In the genomic region with DNA sequence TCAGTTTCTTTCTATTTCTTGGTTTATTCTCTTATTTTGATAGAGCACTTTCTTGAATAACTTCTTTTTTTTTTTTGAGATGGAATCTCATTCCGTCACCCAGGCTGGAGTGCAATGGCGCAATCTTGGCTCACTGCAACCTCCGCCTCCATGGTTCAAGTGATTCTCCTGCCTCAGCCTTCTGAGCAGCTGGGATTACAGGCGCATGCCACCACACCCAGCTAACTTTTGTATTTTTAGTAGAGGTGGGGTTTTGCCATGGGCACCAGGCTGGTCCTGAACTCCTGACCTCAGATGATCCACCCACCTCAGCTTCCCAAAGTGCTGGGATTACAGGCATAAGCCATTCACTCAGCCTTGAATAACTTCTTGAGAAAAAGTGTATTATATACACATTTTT, we compare ENCODE assay signal across 11 cellular contexts. TPM values are rescaled to one million over a fixed set of nuclear protein-coding genes. Genes with fewer than 3 reads are reported as not detected.
DNase-seq lines count a peak whose midpoint lies in the region; ATAC-seq and TF ChIP-seq lines count a peak whose summit lies in the region.
"Not testable (repeated sequence)": the region's sequence is repeated elsewhere in the genome, so short reads cannot be mapped to it uniquely, and the experiment has no call there.
"Had no signal": no experiment of that assay in that cellular context is flagged by ENCODE, and none has a peak within 500 bp of the region (broad histone marks: within the 10 kb centered on the region; RNA-seq: fewer than 3 reads in every experiment).

No MANE protein-coding gene starts in this region.

- TF ChIP-seq EP300 in Ishikawa (IDR thresholded peaks at IDR 0.05; ENCODE audit: borderline replicate concordance) = not testable (repeated sequence)

- not testable (repeated sequence) for H3K36me3 ChIP-seq in adipocyte (ENCODE audit: control insufficient read depth, insufficient read depth, low read length, severe bottlenecking); lower lobe of right lung; psoas muscle (ENCODE audit: insufficient read depth in 1 of 2, low read depth in 1 of 2); thyroid gland

- H3K9ac ChIP-seq in adipocyte (ENCODE audit: low read length) = not testable (repeated sequence)

- H3K4me3 ChIP-seq in adipocyte (ENCODE audit: low read length) = peak overlapping the region; percentile 8
- H3K4me3 ChIP-seq in lower lobe of right lung; psoas muscle; thyroid gland (replicated peaks in 1 of 3): not testable (repeated sequence)

- not testable (repeated sequence) for TF ChIP-seq CTCF in lower lobe of right lung (IDR thresholded peaks at IDR 0.05); psoas muscle (IDR thresholded peaks at IDR 0.05); thyroid gland (IDR thresholded peaks at IDR 0.05)

- whole genome bisulfite sequencing in psoas muscle, 3 donors = 75 to 79% (median 78%) methylated on average over 4 of the region's 4 CpGs
- WGBS in thyroid gland, 2 donors = 40 to 44% methylated on average over 4 of the region's 4 CpGs

- ATAC-seq in lower lobe of right lung (peak; percentile 73 to 76), psoas muscle (peak in 3 of 4 donors; percentile 41 to 70 (median 43))

- not testable (repeated sequence) for H3K27me3 ChIP-seq in adipocyte (replicated peaks; ENCODE audit: control insufficient read depth, insufficient read depth, low read length); lower lobe of right lung (ENCODE audit: low read depth); psoas muscle (ENCODE audit: insufficient read depth in 3 of 3, low read length in 2 of 3); thyroid gland

- H3K4me1 ChIP-seq in adipocyte (ENCODE audit: control insufficient read depth, insufficient read depth, low read length) (peaks cover 16% of the 10 kb centered on the region), thyroid gland (peaks cover 7 to 24% of the 10 kb centered on the region in 2 donors)
- H3K4me1 ChIP-seq in lower lobe of right lung, psoas muscle: not testable (repeated sequence)

- TF ChIP-seq RAD21 in Ishikawa (IDR thresholded peaks at IDR 0.05; ENCODE audit: low read depth) = not testable (repeated sequence)

- H3K27ac ChIP-seq in lower lobe of right lung = peak overlapping the region; percentile 42
- H3K27ac ChIP-seq in psoas muscle = peak overlapping the region; percentile 63
- H3K27ac ChIP-seq in thyroid gland = peak overlapping the region in 2 of 3 donors; percentile 37 to 67

- TF ChIP-seq POLR2A in thyroid gland (IDR thresholded peaks at IDR 0.05) = not testable (repeated sequence)

- intact Hi-C loops in lower lobe of right lung (cut with DNase I); psoas muscle (cut with DNase I); thyroid gland (cut with DNase I): not testable (repeated sequence)

- not testable (repeated sequence) for DNase-seq in adipocyte (ENCODE audit: low read depth); psoas muscle
- DNase-seq in fibroblast of peridontal ligament (ENCODE audit: extremely low read depth) (peak; percentile 16), lower lobe of right lung (peak; percentile 52), myocyte (ENCODE audit: low read depth) (peak; percentile 38), thyroid gland (peak; percentile 59)

- H3K9me3 ChIP-seq in adipocyte (ENCODE audit: control insufficient read depth, low read length) = peaks cover 12% of the 10 kb centered on the region
- H3K9me3 ChIP-seq in lower lobe of right lung, thyroid gland: not testable (repeated sequence)
- H3K9me3 ChIP-seq in psoas muscle = peaks cover 10% of the 10 kb centered on the region

TF ChIP-seq in Ishikawa, 13 proteins besides CTCF, POLR2A, EP300 and RAD21:
- TF ChIP-seq CEBPB (IDR thresholded peaks at IDR 0.05) = 0 out of 2 replicates have a peak, but pooled peaks have one; percentile 24

RNA-seq across cellular contexts. Expression of a gene that starts 39.1 kb away (rescaled TPM):
- total RNA-seq in lower lobe of right lung (not detected), myocyte (not detected in 2 replicates), psoas muscle (not detected), thyroid gland (not detected)
- polyA plus RNA-seq in myocyte (2012) = 0.08 TPM
- not detected for polyA plus RNA-seq in psoas muscle
- total RNA-seq: Caco-2; CD4-positive, alpha-beta T cell; H4; HepG2 had no signal
- polyA plus RNA-seq: HepG2 had no signal

RNA-seq across cellular contexts. Expression of a gene that starts 39.7 kb away (rescaled TPM):
- total RNA-seq in lower lobe of right lung = 15.2 TPM
- total RNA-seq in myocyte = 9.8 and 11.1 TPM in 2 replicates
- 16.2 TPM for polyA plus RNA-seq in myocyte (2012)
- 1 to 10 TPM; 2.0 to 8.0 (median 4.6) TPM for total RNA-seq in psoas muscle
- 1 to 10 TPM; 1.4 to 1.8 (median 1.5) TPM for polyA plus RNA-seq in psoas muscle
- 10 to 100 TPM in 3 of 4 donors, 1 to 10 TPM in 1; 7.1 to 20.0 (median 18.6) TPM for total RNA-seq in thyroid gland
